In the genomic region with DNA sequence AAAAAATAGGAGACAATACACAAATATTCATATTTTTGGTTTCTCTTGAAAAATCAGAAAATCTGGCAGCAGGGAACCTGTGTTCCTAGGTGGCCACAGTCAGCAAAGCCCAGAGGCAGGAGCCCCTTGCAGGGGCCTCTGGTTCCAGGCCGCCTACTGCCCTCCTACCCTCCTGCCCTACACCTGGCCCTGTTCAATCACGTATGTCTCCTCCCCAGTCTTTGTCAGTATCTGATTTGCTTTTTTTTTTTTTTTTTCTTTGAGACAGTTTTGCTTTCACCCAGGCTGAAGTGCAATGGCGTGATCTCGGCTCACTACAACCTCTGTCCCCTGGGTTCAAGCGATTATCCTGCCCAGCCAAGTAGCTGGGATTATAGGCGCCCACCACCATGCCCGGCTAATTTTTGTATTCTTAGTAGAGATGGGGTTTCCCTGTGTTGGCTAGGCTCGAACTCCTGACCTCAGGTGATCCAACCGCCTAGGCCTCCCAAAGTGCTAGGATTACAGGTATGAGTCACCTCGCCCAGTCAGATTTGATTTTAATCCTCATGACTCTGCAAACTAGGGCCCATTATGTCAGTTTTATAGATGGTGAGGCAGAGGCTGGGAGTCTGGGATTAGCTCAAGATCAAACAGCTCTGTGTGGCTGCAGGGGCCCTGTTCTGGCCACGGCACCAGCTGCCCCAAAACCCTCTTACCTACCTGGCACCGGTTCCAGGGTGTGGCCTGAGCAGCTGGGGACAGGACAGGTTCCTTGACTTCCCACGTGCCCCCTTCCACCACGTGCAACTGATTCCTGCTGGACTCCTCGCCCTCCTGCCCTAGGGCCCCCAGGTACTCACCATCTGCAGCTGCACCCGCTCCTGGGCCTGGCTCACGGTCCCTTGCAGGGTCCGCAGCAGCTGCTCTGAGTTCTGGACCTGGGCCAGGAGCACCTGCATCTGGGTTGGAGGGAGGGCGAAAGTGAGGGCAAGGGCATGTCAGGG, we compare ENCODE assay signal across 14 cellular contexts. TPM values are rescaled to one million over a fixed set of nuclear protein-coding genes. Genes with fewer than 3 reads are reported as not detected.
DNase-seq lines count a peak whose midpoint lies in the region; ATAC-seq, FAIRE-seq and TF ChIP-seq lines count a peak whose summit lies in the region.
"Had no signal": no experiment of that assay in that cellular context is flagged by ENCODE, and none has a peak within 500 bp of the region (broad histone marks: within the 10 kb centered on the region; RNA-seq: fewer than 3 reads in every experiment).

No MANE protein-coding gene starts in this region.

- H4K20me1 ChIP-seq in OCI-LY7 (ENCODE audit: insufficient read depth, low read length), result no peaks in the 10 kb centered on the region

- no peak for TF ChIP-seq POLR2A in H54 (IDR thresholded peaks at IDR 0.05; ENCODE audit: low read depth, low read length)

- intact Hi-C loops in OCI-LY7 (cut with micrococcal nuclease; ENCODE audit: unreplicated experiment) (loop anchor here (2.0 kb wide), 1 partner anchor 14 kb away; a partner anchor contains a TSS), Right ventricle myocardium superior (cut with DNase I) (no loop called here)

- H3K79me2 ChIP-seq in OCI-LY7 (ENCODE audit: insufficient read depth, low read depth, low read length), result no peaks in the 10 kb centered on the region

- CTCF ChIA-PET in OCI-LY7 (lab: Charles Lee; ENCODE audit: unreplicated experiment), result interaction anchor here (1.4 to 3.0 kb wide), 2 partner anchors 13 to 35 kb away, joined by 3 to 15 read pairs; no protein-coding TSS in a partner anchor

- POLR2A ChIA-PET in OCI-LY7 (lab: Charles Lee), result interaction anchor here (0.6 to 1.7 kb wide), 5 partner anchors 13 to 446 kb away, joined by 3 to 9 read pairs (median 3); no protein-coding TSS in a partner anchor

- peaks cover 96% of the 10 kb centered on the region for H3K36me3 ChIP-seq in OCI-LY7 (ENCODE audit: insufficient read depth, low read length)

- H3K27ac ChIP-seq in OCI-LY7 (ENCODE audit: low read depth, low read length, poor library complexity, severe bottlenecking), result peak overlapping the region; percentile 79
- H3K27ac ChIP-seq: stomach had no signal

- in situ Hi-C loops in G401 (cut with HindIII; ENCODE audit: low sequenced_read_pairs), result no loop called here

- H3K4me2 ChIP-seq in OCI-LY7 (ENCODE audit: low read length), result peak overlapping the region; percentile 53

- peak; percentile 11 for FAIRE-seq in H54 (lab: Jason Lieb, UNC)

- no peak overlapping the region for H2AFZ ChIP-seq in OCI-LY7 (ENCODE audit: low read length)

- H3K4me1 ChIP-seq in OCI-LY7 (ENCODE audit: insufficient read depth, low read length, poor library complexity, severe bottlenecking), result peaks cover 28% of the 10 kb centered on the region
- H3K4me1 ChIP-seq: stomach had no signal

- peak overlapping the region; percentile 4 for H3K4me3 ChIP-seq in OCI-LY7 (ENCODE audit: low read depth, low read length, poor library complexity, severe bottlenecking)
- H3K4me3 ChIP-seq: stomach had no signal

- BruUV-seq in OCI-LY7 (replicated peaks; lab: Mats Ljungman, UMichigan), result no TSS peak

- DNase-seq in COLO668 (lab: John Stamatoyannopoulos, UW; ENCODE audit: unreplicated experiment) (peak; percentile 84), H54 (ENCODE audit: insufficient read length, low spot score) (peak; percentile 58), OCI-LY7 (ENCODE audit: low spot score) (peak; percentile 71), iris pigment epithelial cell (ENCODE audit: low read depth) (peak; percentile 34), G401 (ENCODE audit: low spot score) (no peak), Right ventricle myocardium superior (no peak)
- DNase-seq in effector CD8-positive, alpha-beta T cell (lab: John Stamatoyannopoulos, UW), result no peak
- DNase-seq: activated T-cell treated with anti-CD3 and anti-CD28 coated beads, Interleukin-2, amount 50 U/mL, for 1 hour; NCI-H526; stomach had no signal

- no peak for TF ChIP-seq CTCF in OCI-LY7 (conservative IDR thresholded peaks at IDR 0.05; ENCODE audit: low read length)

- H3K9me2 ChIP-seq in OCI-LY7 (ENCODE audit: insufficient read depth, low read length), result no peaks in the 10 kb centered on the region

- H3K9me3 ChIP-seq in OCI-LY7 (ENCODE audit: low read length), result no peaks in the 10 kb centered on the region
- H3K9me3 ChIP-seq: stomach had no signal

- no peak for ATAC-seq in Right ventricle myocardium superior (ENCODE audit: poor library complexity)
- no peak for ATAC-seq in GM21381 (IDR thresholded peaks at IDR 0.05; ENCODE audit: unreplicated experiment)

RNA-seq across cellular contexts. Expression of a gene that starts 14.7 kb away (rescaled TPM):
- total RNA-seq in OCI-LY7 (2014; rRNA removed; shearing (Covaris generic)), result 84.8 and 118 TPM in 2 replicates
- total RNA-seq in OCI-LY7 (2022) (84.2 and 87.2 TPM in 2 replicates), Right ventricle myocardium superior (18.2 TPM)
- 22.6 and 34.6 TPM in 2 replicates for total RNA-seq in G401 (2014; rRNA removed; shearing (Covaris generic))

RNA-seq across cellular contexts. Expression of a gene that starts 21.4 kb away (rescaled TPM):
- total RNA-seq in OCI-LY7 (2014; rRNA removed; shearing (Covaris generic)), result 139 and 141 TPM in 2 replicates
- total RNA-seq in OCI-LY7 (2022) (131 and 134 TPM in 2 replicates), Right ventricle myocardium superior (not detected)
- total RNA-seq in G401 (2014; rRNA removed; shearing (Covaris generic)), result 0.10 TPM in 1 of 2 replicates, not detected in the other
- total RNA-seq: kidney epithelial cell; osteoblast; T-helper 2 cell treated with Interferon-gamma antibody and Interleukin-4, amounts not matched to agents 100 ng/mL and 5 ng/mL, for 36 hours had no signal

RNA-seq across cellular contexts. Expression of a gene that starts 32.1 kb away (rescaled TPM):
- 1.0 and 5.0 TPM in 2 replicates for total RNA-seq in OCI-LY7 (2014; rRNA removed; shearing (Covaris generic))
- total RNA-seq in OCI-LY7 (2022) (4.4 and 5.0 TPM in 2 replicates), Right ventricle myocardium superior (not detected)
- total RNA-seq in G401 (2014; rRNA removed; shearing (Covaris generic)), result 7.8 and 11.1 TPM in 2 replicates

RNA-seq across cellular contexts. Expression of a gene that starts 40.4 kb away (rescaled TPM):
- 68.8 and 73.0 TPM in 2 replicates for total RNA-seq in OCI-LY7 (2014; rRNA removed; shearing (Covaris generic))
- total RNA-seq in OCI-LY7 (2022) (104 and 114 TPM in 2 replicates), Right ventricle myocardium superior (15.8 TPM)
- total RNA-seq in G401 (2014; rRNA removed; shearing (Covaris generic)), result 22.4 and 27.4 TPM in 2 replicates

RNA-seq across cellular contexts. Expression of a gene that starts 46.7 kb away (rescaled TPM):
- 29.8 and 59.8 TPM in 2 replicates for total RNA-seq in OCI-LY7 (2014; rRNA removed; shearing (Covaris generic))
- total RNA-seq in OCI-LY7 (2022), result 76.5 and 92.9 TPM in 2 replicates
- total RNA-seq in G401 (2014; rRNA removed; shearing (Covaris generic)), result 26.0 and 30.9 TPM in 2 replicates
- 40.2 TPM for total RNA-seq in Right ventricle myocardium superior

Comparison
In these comparisons a context has a peak if more than half of its experiments do, and no peak if none do; other contexts are left out.
1. DNase-seq: peak in COLO668 (single experiment), H54 (single experiment), OCI-LY7 (single experiment) and iris pigment epithelial cell (single experiment); none in G401 (single experiment), effector CD8-positive, alpha-beta T cell (single experiment) and Right ventricle myocardium superior (single experiment).
2. RNA of a gene that starts 21.4 kb away (total RNA-seq): 131 to 141 TPM in OCI-LY7; 0.10 TPM in G401 and not detected in Right ventricle myocardium superior (single experiment); every median in the first group is over 100 times any median in the second.